ENCODE assay signal across 22 cellular contexts in genomic region chr15:33358303-33358702, GRCh38. TPM values are rescaled to one million over a fixed set of nuclear protein-coding genes. Genes with fewer than 3 reads are reported as not detected.
DNase-seq lines count a peak whose midpoint lies in the region; ATAC-seq lines count a peak whose summit lies in the region.
"Had no signal": no experiment of that assay in that cellular context is flagged by ENCODE, and none has a peak within 500 bp of the region (broad histone marks: within the 10 kb centered on the region; RNA-seq: fewer than 3 reads in every experiment).

No MANE protein-coding gene starts in this region.

- H3K27ac ChIP-seq in mesodermal cell (ENCODE audit: low read depth, low read length, severe bottlenecking) = peak overlapping the region; percentile 32
- H3K27ac ChIP-seq: BLaER1, sigmoid colon had no signal

- H3K27me3 ChIP-seq in NT2/D1 (ENCODE audit: insufficient read depth, insufficient read length) = no peaks in the 10 kb centered on the region
- H3K27me3 ChIP-seq: BLaER1, sigmoid colon had no signal

- H3K36me3 ChIP-seq in NT2/D1 (ENCODE audit: insufficient read depth, insufficient read length, low read length) (no peaks in the 10 kb centered on the region), mesodermal cell (ENCODE audit: control insufficient read depth, insufficient read depth, low read length) (no peaks in the 10 kb centered on the region)
- H3K36me3 ChIP-seq: BLaER1, sigmoid colon had no signal

- no peak for ATAC-seq in GM21825 (IDR thresholded peaks at IDR 0.05; ENCODE audit: unreplicated experiment)
- ATAC-seq: activated CD4-positive, CD25-positive, alpha-beta regulatory T cell treated with anti-CD3 and anti-CD28 coated beads, Interleukin-2, amount 50 U/mL, for 24 hours; HepG2; left lobe of liver; stimulated activated naive CD8-positive, alpha-beta T cell treated with anti-CD3 and anti-CD28 coated beads, Interleukin-15, amount 100 ng/mL, for 72 hours had no signal

- peak; percentile 60 for DNase-seq in A172 (ENCODE audit: low spot score)
- peak; percentile 2 for DNase-seq in NT2/D1 (ENCODE audit: low read depth, low spot score)
- DNase-seq in ecto neural progenitor cell (ENCODE audit: low spot score) = peak; percentile 52
- DNase-seq in stimulated activated CD8-positive, alpha-beta memory T cell treated with anti-CD3 and anti-CD28 coated beads, Interleukin-4, amount 100 ng/mL, for 48 hours = no peak
- no peak for DNase-seq in DMS79 (lab: John Stamatoyannopoulos, UW)
- no peak for DNase-seq in GM19238 (ENCODE audit: insufficient read length, low spot score)
- DNase-seq: 8988T; activated T-cell treated with anti-CD3 and anti-CD28 coated beads, Interleukin-2, amount 50 U/mL, for 48 hours; cortex of kidney; GDM1; NCI-H146; sigmoid colon; stimulated activated CD4-positive, alpha-beta T cell treated with anti-CD3 and anti-CD28 coated beads, Interleukin-2, amount 100 ng/mL, for 24 hours; stimulated activated naive CD8-positive, alpha-beta T cell treated with anti-CD3 and anti-CD28 coated beads, Interleukin-15, amount 100 ng/mL, for 72 hours; T1000 had no signal

- H3K9me3 ChIP-seq in NT2/D1 (ENCODE audit: insufficient read depth, low read length) = no peaks in the 10 kb centered on the region
- H3K9me3 ChIP-seq in mesodermal cell (ENCODE audit: control insufficient read depth, low read length) = no peaks in the 10 kb centered on the region
- H3K9me3 ChIP-seq: BLaER1, sigmoid colon had no signal

- 29% methylated on average over 1 of the region's 2 CpGs; no CpG with 5 or more reads in 1 of the 2 experiments for WGBS in mesodermal cell (ENCODE audit: insufficient coverage in 2 of 2), 2 experiments

- H3K4me3 ChIP-seq in NT2/D1 (ENCODE audit: insufficient read length, low read depth) (no peak overlapping the region), mesodermal cell (ENCODE audit: extremely low read depth, insufficient read depth, low read length, poor library complexity, severe bottlenecking) (no peak overlapping the region)
- H3K4me3 ChIP-seq: BLaER1, sigmoid colon had no signal

- H3K4me1 ChIP-seq in NT2/D1 (ENCODE audit: insufficient read depth, insufficient read length) (peaks cover 5% of the 10 kb centered on the region), mesodermal cell (ENCODE audit: control insufficient read depth, insufficient read depth, low read length, poor library complexity, severe bottlenecking) (no peaks in the 10 kb centered on the region)
- H3K4me1 ChIP-seq: BLaER1, sigmoid colon had no signal

- H3K9ac ChIP-seq in NT2/D1 (ENCODE audit: insufficient read length, low read depth) = no peak overlapping the region
- H3K9ac ChIP-seq: BLaER1 had no signal

RNA-seq across cellular contexts. Expression of gene RYR3, which starts 47.5 kb away (rescaled TPM):
- not detected in 2 replicates for total RNA-seq in A172 (2014; rRNA removed; shearing (Covaris generic))
- polyA plus RNA-seq in mesodermal cell (2013, experiment 1 of 2) = 1.5 TPM
- 1.2 TPM for polyA plus RNA-seq in mesodermal cell (2013, experiment 2 of 2)
- total RNA-seq: HepG2, left lobe of liver, osteoblast had no signal
- polyA plus RNA-seq: HepG2 had no signal

Comparison
In these comparisons a context has a peak if more than half of its experiments do, and no peak if none do; other contexts are left out.
1. DNase-seq: peak in A172 (single experiment), NT2/D1 (single experiment) and ecto neural progenitor cell (single experiment); none in stimulated activated CD8-positive, alpha-beta memory T cell treated with anti-CD3 and anti-CD28 coated beads, Interleukin-4, amount 100 ng/mL, for 48 hours (single experiment), DMS79 (single experiment) and GM19238 (single experiment).